In genomic region chr12:46523863-46524770, GRCh38 we compare ENCODE assay signal across 1 cellular context.
TF ChIP-seq lines count a peak whose summit lies in the region.

No MANE protein-coding gene starts in this region.

TF ChIP-seq in K562, 482 proteins besides CTCF, POLR2A, EP300 and RAD21 (continued from another document and continues in another):
- TF ChIP-seq, protein P1, sequence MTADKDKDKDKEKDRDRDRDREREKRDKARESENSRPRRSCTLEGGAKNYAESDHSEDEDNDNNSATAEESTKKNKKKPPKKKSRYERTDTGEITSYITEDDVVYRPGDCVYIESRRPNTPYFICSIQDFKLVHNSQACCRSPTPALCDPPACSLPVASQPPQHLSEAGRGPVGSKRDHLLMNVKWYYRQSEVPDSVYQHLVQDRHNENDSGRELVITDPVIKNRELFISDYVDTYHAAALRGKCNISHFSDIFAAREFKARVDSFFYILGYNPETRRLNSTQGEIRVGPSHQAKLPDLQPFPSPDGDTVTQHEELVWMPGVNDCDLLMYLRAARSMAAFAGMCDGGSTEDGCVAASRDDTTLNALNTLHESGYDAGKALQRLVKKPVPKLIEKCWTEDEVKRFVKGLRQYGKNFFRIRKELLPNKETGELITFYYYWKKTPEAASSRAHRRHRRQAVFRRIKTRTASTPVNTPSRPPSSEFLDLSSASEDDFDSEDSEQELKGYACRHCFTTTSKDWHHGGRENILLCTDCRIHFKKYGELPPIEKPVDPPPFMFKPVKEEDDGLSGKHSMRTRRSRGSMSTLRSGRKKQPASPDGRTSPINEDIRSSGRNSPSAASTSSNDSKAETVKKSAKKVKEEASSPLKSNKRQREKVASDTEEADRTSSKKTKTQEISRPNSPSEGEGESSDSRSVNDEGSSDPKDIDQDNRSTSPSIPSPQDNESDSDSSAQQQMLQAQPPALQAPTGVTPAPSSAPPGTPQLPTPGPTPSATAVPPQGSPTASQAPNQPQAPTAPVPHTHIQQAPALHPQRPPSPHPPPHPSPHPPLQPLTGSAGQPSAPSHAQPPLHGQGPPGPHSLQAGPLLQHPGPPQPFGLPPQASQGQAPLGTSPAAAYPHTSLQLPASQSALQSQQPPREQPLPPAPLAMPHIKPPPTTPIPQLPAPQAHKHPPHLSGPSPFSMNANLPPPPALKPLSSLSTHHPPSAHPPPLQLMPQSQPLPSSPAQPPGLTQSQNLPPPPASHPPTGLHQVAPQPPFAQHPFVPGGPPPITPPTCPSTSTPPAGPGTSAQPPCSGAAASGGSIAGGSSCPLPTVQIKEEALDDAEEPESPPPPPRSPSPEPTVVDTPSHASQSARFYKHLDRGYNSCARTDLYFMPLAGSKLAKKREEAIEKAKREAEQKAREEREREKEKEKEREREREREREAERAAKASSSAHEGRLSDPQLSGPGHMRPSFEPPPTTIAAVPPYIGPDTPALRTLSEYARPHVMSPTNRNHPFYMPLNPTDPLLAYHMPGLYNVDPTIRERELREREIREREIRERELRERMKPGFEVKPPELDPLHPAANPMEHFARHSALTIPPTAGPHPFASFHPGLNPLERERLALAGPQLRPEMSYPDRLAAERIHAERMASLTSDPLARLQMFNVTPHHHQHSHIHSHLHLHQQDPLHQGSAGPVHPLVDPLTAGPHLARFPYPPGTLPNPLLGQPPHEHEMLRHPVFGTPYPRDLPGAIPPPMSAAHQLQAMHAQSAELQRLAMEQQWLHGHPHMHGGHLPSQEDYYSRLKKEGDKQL (CRISPR knock-in tag; IDR thresholded peaks at IDR 0.05; ENCODE audit: borderline replicate concordance): no peak
- no peak for TF ChIP-seq ZNF76 (CRISPR knock-in tag; IDR thresholded peaks at IDR 0.05; ENCODE audit: borderline replicate concordance)
- no peak for TF ChIP-seq TAF1 (IDR thresholded peaks at IDR 0.05; ENCODE audit: control insufficient read depth, extremely low read depth, insufficient read depth, low read length, severe bottlenecking)
- TF ChIP-seq ZFP36 (IDR thresholded peaks at IDR 0.05; ENCODE audit: low read depth, low read length, partially characterized antibody): no peak
- TF ChIP-seq ZNF354B (CRISPR knock-in tag; IDR thresholded peaks at IDR 0.05): no peak
- TF ChIP-seq ZNF316 (IDR thresholded peaks at IDR 0.05): no peak
- no peak for TF ChIP-seq YBX1 (IDR thresholded peaks at IDR 0.05)
- no peak for TF ChIP-seq HNRNPH1 (optimal IDR thresholded peaks at IDR 0.05; ENCODE audit: low read depth, low read length)
- TF ChIP-seq ZBED1 (IDR thresholded peaks at IDR 0.05): no peak
- no peak for TF ChIP-seq FOXK2 (conservative IDR thresholded peaks at IDR 0.05 in 1 of 2, IDR thresholded peaks at IDR 0.05 in 1 of 2; ENCODE audit: low read depth in 2 of 2)
- TF ChIP-seq, protein P2, sequence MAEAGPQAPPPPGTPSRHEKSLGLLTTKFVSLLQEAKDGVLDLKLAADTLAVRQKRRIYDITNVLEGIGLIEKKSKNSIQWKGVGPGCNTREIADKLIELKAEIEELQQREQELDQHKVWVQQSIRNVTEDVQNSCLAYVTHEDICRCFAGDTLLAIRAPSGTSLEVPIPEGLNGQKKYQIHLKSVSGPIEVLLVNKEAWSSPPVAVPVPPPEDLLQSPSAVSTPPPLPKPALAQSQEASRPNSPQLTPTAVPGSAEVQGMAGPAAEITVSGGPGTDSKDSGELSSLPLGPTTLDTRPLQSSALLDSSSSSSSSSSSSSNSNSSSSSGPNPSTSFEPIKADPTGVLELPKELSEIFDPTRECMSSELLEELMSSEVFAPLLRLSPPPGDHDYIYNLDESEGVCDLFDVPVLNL (CRISPR knock-in tag; IDR thresholded peaks at IDR 0.05; ENCODE audit: low read depth): no peak
- TF ChIP-seq ZNF224 (CRISPR knock-in tag; IDR thresholded peaks at IDR 0.05): no peak
- no peak for TF ChIP-seq GTF2E2 (tag; IDR thresholded peaks at IDR 0.05)
- TF ChIP-seq POLR2AphosphoS2 (IDR thresholded peaks at IDR 0.05; ENCODE audit: low read length): no peak
- TF ChIP-seq HMG20A (CRISPR knock-in tag; conservative IDR thresholded peaks at IDR 0.05): no peak
- TF ChIP-seq ZNF583 (CRISPR knock-in tag; IDR thresholded peaks at IDR 0.05): no peak
- TF ChIP-seq CBFA2T2 (conservative IDR thresholded peaks at IDR 0.05): peak; percentile 75
- no peak for TF ChIP-seq KLF6 (CRISPR knock-in tag; IDR thresholded peaks at IDR 0.05; ENCODE audit: borderline replicate concordance)
- no peak for TF ChIP-seq HINFP (tag; conservative IDR thresholded peaks at IDR 0.05; ENCODE audit: low read depth)
- TF ChIP-seq LCOR (CRISPR knock-in tag; IDR thresholded peaks at IDR 0.05): peak; percentile 88
- no peak for TF ChIP-seq TAF7 (tag; IDR thresholded peaks at IDR 0.05)
- no peak for TF ChIP-seq PRMT5 (CRISPR knock-in tag; IDR thresholded peaks at IDR 0.05)
- TF ChIP-seq ZMIZ1 (IDR thresholded peaks at IDR 0.05; ENCODE audit: low read depth in 2 of 2, low read length in 2 of 2): no peak
- TF ChIP-seq NEUROD1 (IDR thresholded peaks at IDR 0.05; ENCODE audit: borderline replicate concordance, low read depth, low read length, partially characterized antibody): no peak
- peak; percentile 61 for TF ChIP-seq FOS (IDR thresholded peaks at IDR 0.05; ENCODE audit: extremely low read depth, insufficient read length)
- TF ChIP-seq MAZ (CRISPR knock-in tag; conservative IDR thresholded peaks at IDR 0.05 in 1 of 2, IDR thresholded peaks at IDR 0.05 in 1 of 2): 0 out of 4 replicates have a peak, but pooled peaks of 1 of the 2 experiments have one; percentile 26
- peak; percentile 33; the same call in 1 of the 2 replicates for TF ChIP-seq HDAC2 (IDR thresholded peaks at IDR 0.05)
- TF ChIP-seq HDAC3 (IDR thresholded peaks at IDR 0.05; ENCODE audit: borderline replicate concordance, partially characterized antibody): peak; percentile 37
- no peak for TF ChIP-seq ZNF253 (CRISPR knock-in tag; conservative IDR thresholded peaks at IDR 0.05)
- TF ChIP-seq ATF1 (CRISPR knock-in tag; IDR thresholded peaks at IDR 0.05): no peak
- TF ChIP-seq ATF1 (tag; IDR thresholded peaks at IDR 0.05): peak; percentile 55
- TF ChIP-seq ZNF24 (IDR thresholded peaks at IDR 0.05): no peak
- TF ChIP-seq ARNT (IDR thresholded peaks at IDR 0.05): no peak
- no peak for TF ChIP-seq ZSCAN32 (CRISPR knock-in tag; IDR thresholded peaks at IDR 0.05)
- TF ChIP-seq, protein P3, sequence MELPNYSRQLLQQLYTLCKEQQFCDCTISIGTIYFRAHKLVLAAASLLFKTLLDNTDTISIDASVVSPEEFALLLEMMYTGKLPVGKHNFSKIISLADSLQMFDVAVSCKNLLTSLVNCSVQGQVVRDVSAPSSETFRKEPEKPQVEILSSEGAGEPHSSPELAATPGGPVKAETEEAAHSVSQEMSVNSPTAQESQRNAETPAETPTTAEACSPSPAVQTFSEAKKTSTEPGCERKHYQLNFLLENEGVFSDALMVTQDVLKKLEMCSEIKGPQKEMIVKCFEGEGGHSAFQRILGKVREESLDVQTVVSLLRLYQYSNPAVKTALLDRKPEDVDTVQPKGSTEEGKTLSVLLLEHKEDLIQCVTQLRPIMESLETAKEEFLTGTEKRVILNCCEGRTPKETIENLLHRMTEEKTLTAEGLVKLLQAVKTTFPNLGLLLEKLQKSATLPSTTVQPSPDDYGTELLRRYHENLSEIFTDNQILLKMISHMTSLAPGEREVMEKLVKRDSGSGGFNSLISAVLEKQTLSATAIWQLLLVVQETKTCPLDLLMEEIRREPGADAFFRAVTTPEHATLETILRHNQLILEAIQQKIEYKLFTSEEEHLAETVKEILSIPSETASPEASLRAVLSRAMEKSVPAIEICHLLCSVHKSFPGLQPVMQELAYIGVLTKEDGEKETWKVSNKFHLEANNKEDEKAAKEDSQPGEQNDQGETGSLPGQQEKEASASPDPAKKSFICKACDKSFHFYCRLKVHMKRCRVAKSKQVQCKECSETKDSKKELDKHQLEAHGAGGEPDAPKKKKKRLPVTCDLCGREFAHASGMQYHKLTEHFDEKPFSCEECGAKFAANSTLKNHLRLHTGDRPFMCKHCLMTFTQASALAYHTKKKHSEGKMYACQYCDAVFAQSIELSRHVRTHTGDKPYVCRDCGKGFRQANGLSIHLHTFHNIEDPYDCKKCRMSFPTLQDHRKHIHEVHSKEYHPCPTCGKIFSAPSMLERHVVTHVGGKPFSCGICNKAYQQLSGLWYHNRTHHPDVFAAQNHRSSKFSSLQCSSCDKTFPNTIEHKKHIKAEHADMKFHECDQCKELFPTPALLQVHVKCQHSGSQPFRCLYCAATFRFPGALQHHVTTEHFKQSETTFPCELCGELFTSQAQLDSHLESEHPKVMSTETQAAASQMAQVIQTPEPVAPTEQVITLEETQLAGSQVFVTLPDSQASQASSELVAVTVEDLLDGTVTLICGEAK (IDR thresholded peaks at IDR 0.05): no peak
- TF ChIP-seq, protein P3 (CRISPR knock-in tag; IDR thresholded peaks at IDR 0.05): no peak
- TF ChIP-seq RAD51 (IDR thresholded peaks at IDR 0.05; ENCODE audit: borderline replicate concordance, low read depth): no peak
- no peak for TF ChIP-seq ZFP1 (CRISPR knock-in tag; IDR thresholded peaks at IDR 0.05)
- TF ChIP-seq ZNF436 (CRISPR knock-in tag; IDR thresholded peaks at IDR 0.05): no peak
- no peak for TF ChIP-seq ZNF444 (CRISPR knock-in tag; IDR thresholded peaks at IDR 0.05)
- no peak for TF ChIP-seq MTA3 (IDR thresholded peaks at IDR 0.05; ENCODE audit: borderline replicate concordance)
- no peak for TF ChIP-seq MAFG (tag; conservative IDR thresholded peaks at IDR 0.05)
